Comparison of ENCODE assay signal across 8 cellular contexts in the genomic region with DNA sequence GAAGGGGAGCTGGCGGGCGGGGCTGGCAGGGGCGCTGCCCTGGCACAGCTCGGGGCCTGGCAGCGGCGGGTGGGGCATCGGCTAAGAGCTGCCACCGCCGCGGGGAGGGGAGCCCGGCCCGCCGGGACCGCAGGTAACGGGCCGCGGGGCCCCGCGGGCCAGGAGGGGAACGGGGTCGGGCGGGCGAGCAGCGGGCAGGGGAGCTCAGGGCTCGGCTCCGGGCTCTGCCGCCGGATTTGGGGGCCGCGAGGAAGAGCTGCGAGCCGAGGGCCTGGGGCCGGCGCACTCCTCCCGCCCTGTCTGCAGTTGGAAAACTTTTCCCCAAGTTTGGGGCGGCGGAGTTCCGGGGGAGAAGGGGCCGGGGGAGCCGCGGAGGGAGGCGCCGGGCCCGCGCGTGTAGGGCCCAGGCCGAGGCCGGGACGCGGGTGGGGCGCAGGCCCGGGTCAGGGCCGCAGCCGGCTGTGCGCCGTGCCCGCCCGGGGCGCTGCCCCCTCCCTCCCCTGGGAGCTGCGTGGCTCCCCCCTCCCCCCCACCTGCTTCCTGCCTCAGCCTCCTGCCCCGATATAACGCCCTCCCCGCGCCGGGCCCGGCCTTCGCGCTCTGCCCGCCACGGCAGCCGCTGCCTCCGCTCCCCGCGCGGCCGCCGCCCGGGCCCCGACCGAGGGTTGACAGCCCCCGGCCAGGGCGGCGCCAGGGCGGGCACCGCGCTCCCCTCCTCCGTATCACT. TPM values are rescaled to one million over a fixed set of nuclear protein-coding genes. Genes with fewer than 3 reads are reported as not detected.
DNase-seq lines count a peak whose midpoint lies in the region; ATAC-seq and TF ChIP-seq lines count a peak whose summit lies in the region.

No MANE protein-coding gene starts in this region.

- peak; percentile 71 for TF ChIP-seq POLR2A in GM19099 (IDR thresholded peaks at IDR 0.05; ENCODE audit: extremely low read depth, insufficient read length, low read depth)

- peak overlapping the region; percentile 62 for H3K27ac ChIP-seq in psoas muscle

- no peak for TF ChIP-seq CTCF in fibroblast of villous mesenchyme (IDR thresholded peaks at IDR 0.05; ENCODE audit: insufficient read depth, low read depth, low read length)
- TF ChIP-seq CTCF in psoas muscle (IDR thresholded peaks at IDR 0.05) = no peak

- peak in 2 of 4 donors; percentile 7 to 13 for ATAC-seq in psoas muscle
- ATAC-seq in HG02970 (IDR thresholded peaks at IDR 0.05; ENCODE audit: low FRiP score, unreplicated experiment) = no peak

- H3K27me3 ChIP-seq in psoas muscle (ENCODE audit: insufficient read depth in 3 of 3, low read length in 2 of 3) = peaks cover 0 to 7% (median 2%) of the 10 kb centered on the region in 3 donors

- DNase-seq in activated CD4-positive, alpha-beta T cell treated with anti-CD3 and anti-CD28 coated beads, Interleukin-2, amount 50 U/mL, for 1 hour = peak; percentile 24
- peak; percentile 52 for DNase-seq in fibroblast of villous mesenchyme (ENCODE audit: low read depth)
- peak; percentile 39 to 67 for DNase-seq in psoas muscle
- DNase-seq in ACHN = no peak
- no peak for DNase-seq in NOMO-1 treated with DMSO at 0.1 percent for 48 hours (lab: John Stamatoyannopoulos, UW; ENCODE audit: unreplicated experiment)
- no peak for DNase-seq in mesenteric fat pad (ENCODE audit: low spot score)

- 29 to 30% (median 30%) methylated on average over 33 to 85 of the region's 87 CpGs for WGBS in psoas muscle, 3 donors

- H3K4me1 ChIP-seq in psoas muscle = peaks cover 6% of the 10 kb centered on the region

- in situ Hi-C loops in ACHN (cut with HindIII; ENCODE audit: low pct_ligation_motif_present, low pct_unique_long_range_greater_than_20kb, low sequenced_read_pairs) = no loop called here

- no peaks in the 10 kb centered on the region for H3K9me3 ChIP-seq in psoas muscle

- H3K4me3 ChIP-seq in fibroblast of villous mesenchyme (ENCODE audit: low read depth, low read length) (peak overlapping the region; percentile 68), psoas muscle (peak overlapping the region; percentile 74)

- peaks cover 0 to 13% of the 10 kb centered on the region in 2 donors for H3K36me3 ChIP-seq in psoas muscle (ENCODE audit: insufficient read depth in 1 of 2, low read depth in 1 of 2)

- intact Hi-C loops in psoas muscle (cut with DNase I) = loop anchor here (1.0 to 2.0 kb wide), 3 partner anchors 189 to 227 kb away; no protein-coding TSS in a partner anchor

RNA-seq across cellular contexts. Expression of a gene that starts 0.8 kb away (rescaled TPM):
- total RNA-seq in fibroblast of villous mesenchyme (81.6 and 102 TPM in 2 replicates), psoas muscle (10 to 100 TPM in 1 of 4 donors, 1 to 10 TPM in 3; 4.3 to 12.6 (median 9.4) TPM), mesenteric fat pad (34.4 TPM)
- 1 to 10 TPM; 2.0 to 3.5 (median 2.1) TPM for polyA plus RNA-seq in psoas muscle

RNA-seq across cellular contexts. Expression of a gene that starts 13.8 kb away (rescaled TPM):
- total RNA-seq in fibroblast of villous mesenchyme = 48.4 and 61.8 TPM in 2 replicates
- total RNA-seq in psoas muscle = 10 to 100 TPM; 10.1 to 23.0 (median 15.2) TPM
- polyA plus RNA-seq in psoas muscle = 10 to 100 TPM; 29.2 to 66.1 (median 33.4) TPM
- 23.6 TPM for total RNA-seq in mesenteric fat pad

RNA-seq across cellular contexts. Expression of a gene that starts 25.7 kb away (rescaled TPM):
- total RNA-seq in fibroblast of villous mesenchyme = 45.1 and 58.7 TPM in 2 replicates
- total RNA-seq in psoas muscle = 10 to 100 TPM; 36.9 to 73.4 (median 45.5) TPM
- 10 to 100 TPM; 13.5 to 51.9 (median 39.2) TPM for polyA plus RNA-seq in psoas muscle
- total RNA-seq in mesenteric fat pad = 35.6 TPM

RNA-seq across cellular contexts. Expression of a gene that starts 30.5 kb away (rescaled TPM):
- 0.43 TPM in 1 of 2 replicates, not detected in the other for total RNA-seq in fibroblast of villous mesenchyme
- 1 to 10 TPM in 2 of 4 donors, under 1 TPM in 2; 0.65 to 1.7 (median 1.2) TPM for total RNA-seq in psoas muscle
- polyA plus RNA-seq in psoas muscle = 1 to 10 TPM in 1 of 3 donors, under 1 TPM in 2; 0.44 to 1.8 (median 0.70) TPM
- 11.2 TPM for total RNA-seq in mesenteric fat pad

Comparison
In these comparisons a context has a peak if more than half of its experiments do, and no peak if none do; other contexts are left out.
1. DNase-seq: peak in activated CD4-positive, alpha-beta T cell treated with anti-CD3 and anti-CD28 coated beads, Interleukin-2, amount 50 U/mL, for 1 hour (single experiment), fibroblast of villous mesenchyme (single experiment) and psoas muscle (2 of 2); none in ACHN (single experiment), NOMO-1 treated with DMSO at 0.1 percent for 48 hours (single experiment) and mesenteric fat pad (single experiment).